1 cellular context compared by ENCODE assay signal in genomic region chr6:15621203-15622044, GRCh38.
TF ChIP-seq lines count a peak whose summit lies in the region.

No MANE protein-coding gene starts in this region.

TF ChIP-seq in H1, 55 proteins besides CTCF, POLR2A, EP300 and RAD21 (continued from another document):
- TF ChIP-seq CHD7 (IDR thresholded peaks at IDR 0.05; ENCODE audit: insufficient replicate concordance, low read length) = no peak
- TF ChIP-seq TAF1 (IDR thresholded peaks at IDR 0.05; ENCODE audit: low read depth, low read length) = no peak
- no peak for TF ChIP-seq BCL11A (IDR thresholded peaks at IDR 0.05; ENCODE audit: low read depth in 2 of 2, low read length in 2 of 2)
- TF ChIP-seq HDAC2 (IDR thresholded peaks at IDR 0.05; ENCODE audit: borderline replicate concordance in 1 of 2, low read depth in 2 of 2, low read length in 2 of 2) = no peak
- TF ChIP-seq CTBP2 (IDR thresholded peaks at IDR 0.05; ENCODE audit: borderline replicate concordance, insufficient read depth, insufficient read length, low read length) = no peak
- no peak for TF ChIP-seq SIX5 (IDR thresholded peaks at IDR 0.05; ENCODE audit: low read depth, low read length)
- no peak for TF ChIP-seq KDM4A (IDR thresholded peaks at IDR 0.05; ENCODE audit: low read depth, low read length, severe bottlenecking)
